9 cellular contexts compared by ENCODE assay signal in the genomic region with DNA sequence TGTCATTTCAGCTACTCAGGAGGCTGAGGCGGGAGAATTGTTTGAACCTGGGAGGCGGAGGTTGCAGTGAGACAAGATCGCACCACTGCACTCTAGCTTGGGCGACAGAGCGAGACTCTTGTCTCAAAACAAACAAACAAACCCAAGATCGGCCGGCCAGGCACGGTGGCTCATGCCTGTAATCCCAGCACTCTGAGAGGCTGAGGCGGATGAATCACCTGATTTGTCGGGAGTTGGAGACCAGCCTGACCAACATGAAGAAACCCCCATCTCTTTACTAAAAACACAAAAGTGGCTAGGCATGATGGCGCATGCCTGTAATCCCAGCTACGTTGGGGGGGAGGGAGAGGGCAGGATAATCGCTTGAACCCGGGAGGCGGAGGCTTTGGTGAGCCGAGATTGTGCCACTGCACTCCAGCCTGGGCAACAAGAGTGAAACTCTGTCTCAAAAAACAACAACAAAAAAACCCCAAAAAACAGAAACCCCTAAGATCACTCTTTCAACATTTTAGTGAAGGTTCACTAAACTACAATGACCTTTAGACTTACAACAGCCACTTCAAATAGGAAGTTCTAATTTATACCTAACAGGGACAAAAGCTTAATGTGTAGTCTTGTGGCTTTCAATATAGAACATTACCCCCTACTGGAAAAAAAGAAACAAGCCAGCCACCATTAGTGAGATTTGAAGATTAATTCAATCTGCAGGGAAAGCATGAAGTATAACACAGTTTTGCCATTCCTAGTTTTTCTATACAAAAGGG. TPM values are rescaled to one million over a fixed set of nuclear protein-coding genes. Genes with fewer than 3 reads are reported as not detected.
A peak's percentile ranks its signal among the peaks of the same experiment; 100 is the strongest.
DNase-seq lines count a peak whose midpoint lies in the region; ATAC-seq and TF ChIP-seq lines count a peak whose summit lies in the region.
"Had no signal": no experiment of that assay in that cellular context is flagged by ENCODE, and none has a peak within 500 bp of the region (broad histone marks: within the 10 kb centered on the region; RNA-seq: fewer than 3 reads in every experiment).

No MANE protein-coding gene starts in this region.

- peaks cover 99% of the 10 kb centered on the region for H3K36me3 Mint-ChIP-seq in activated T-cell treated with anti-CD3 and anti-CD28 coated beads, Interleukin-2, amount 50 U/mL, for 24 hours (ENCODE audit: low read depth)
- H3K36me3 Mint-ChIP-seq in effector memory CD8-positive, alpha-beta T cell (ENCODE audit: insufficient read depth) = peaks cover 98% of the 10 kb centered on the region

- no peaks in the 10 kb centered on the region for H3K27me3 ChIP-seq in RWPE2 (ENCODE audit: insufficient read depth, poor library complexity, severe bottlenecking)
- H3K27me3 ChIP-seq in osteoblast (ENCODE audit: insufficient read depth, low read length) = no peaks in the 10 kb centered on the region

- H4K20me1 ChIP-seq in osteoblast (ENCODE audit: insufficient read depth, low read length) = peaks cover 9% of the 10 kb centered on the region

- H3K4me3 ChIP-seq in RWPE2 (ENCODE audit: severe bottlenecking) (no peak overlapping the region), osteoblast (ENCODE audit: insufficient read depth, low read length) (no peak overlapping the region)

- ATAC-seq in RWPE2 (ENCODE audit: low read depth) (no peak), GM21526 (IDR thresholded peaks at IDR 0.05; ENCODE audit: low FRiP score, unreplicated experiment) (no peak), HG03342 (IDR thresholded peaks at IDR 0.05; ENCODE audit: unreplicated experiment) (no peak)
- no peak for ATAC-seq in effector memory CD8-positive, alpha-beta T cell (replicated peaks)

- H3K27ac Mint-ChIP-seq in activated T-cell treated with anti-CD3 and anti-CD28 coated beads, Interleukin-2, amount 50 U/mL, for 24 hours = peak overlapping the region; percentile 90
- peak overlapping the region; percentile 44 to 92 for H3K27ac Mint-ChIP-seq in effector memory CD8-positive, alpha-beta T cell

- peaks cover 4% of the 10 kb centered on the region for H3K4me1 ChIP-seq in RWPE2 (ENCODE audit: insufficient read depth, poor library complexity, severe bottlenecking)
- H3K4me1 ChIP-seq in osteoblast (ENCODE audit: insufficient read depth, low read length) = peaks cover 20% of the 10 kb centered on the region

- H3K27ac ChIP-seq in RWPE2 (ENCODE audit: poor library complexity, severe bottlenecking) (no peak overlapping the region), osteoblast (ENCODE audit: low read depth, low read length) (peak overlapping the region; percentile 42)

- no peaks in the 10 kb centered on the region for H3K9me3 Mint-ChIP-seq in activated T-cell treated with anti-CD3 and anti-CD28 coated beads, Interleukin-2, amount 50 U/mL, for 24 hours
- H3K9me3 Mint-ChIP-seq in effector memory CD8-positive, alpha-beta T cell = no peaks in the 10 kb centered on the region

- no peak overlapping the region for H3K4me3 Mint-ChIP-seq in activated T-cell treated with anti-CD3 and anti-CD28 coated beads, Interleukin-2, amount 50 U/mL, for 24 hours
- peak overlapping the region in 1 of 2 donors; percentile 82 for H3K4me3 Mint-ChIP-seq in effector memory CD8-positive, alpha-beta T cell

- H3K27me3 Mint-ChIP-seq in activated T-cell treated with anti-CD3 and anti-CD28 coated beads, Interleukin-2, amount 50 U/mL, for 24 hours = no peaks in the 10 kb centered on the region
- no peaks in the 10 kb centered on the region for H3K27me3 Mint-ChIP-seq in effector memory CD8-positive, alpha-beta T cell

- H2AFZ ChIP-seq in osteoblast (ENCODE audit: low read length) = no peak overlapping the region

- H3K36me3 ChIP-seq in RWPE2 (ENCODE audit: low read depth) = peaks cover 100% of the 10 kb centered on the region
- H3K36me3 ChIP-seq in osteoblast (ENCODE audit: insufficient read depth, low read length) = peaks cover 96% of the 10 kb centered on the region

- peak; percentile 20 for TF ChIP-seq CTCF in RWPE2 (IDR thresholded peaks at IDR 0.05; ENCODE audit: poor library complexity, severe bottlenecking)
- TF ChIP-seq CTCF in osteoblast (IDR thresholded peaks at IDR 0.05; ENCODE audit: extremely low read depth, low read depth, low read length) = peak; percentile 32

- peaks cover 97% of the 10 kb centered on the region for H3K79me2 ChIP-seq in osteoblast (ENCODE audit: insufficient read depth, low read length)

- DNase-seq in activated T-cell treated with anti-CD3 and anti-CD28 coated beads, Interleukin-2, amount 50 U/mL, for 24 hours = no peak
- DNase-seq in activated T-cell treated with anti-CD3 and anti-CD28 coated beads for 4 hours (no peak), RWPE2 (ENCODE audit: low spot score) (no peak), osteoblast (ENCODE audit: insufficient read length, low spot score, missing footprints) (no peak), CD1c-positive myeloid dendritic cell (ENCODE audit: extremely low spot score) (no peak)
- DNase-seq in effector memory CD8-positive, alpha-beta T cell = no peak
- DNase-seq: hypothalamus had no signal

- H3K9me3 ChIP-seq in RWPE2 (ENCODE audit: severe bottlenecking) = no peaks in the 10 kb centered on the region
- no peaks in the 10 kb centered on the region for H3K9me3 ChIP-seq in osteoblast (ENCODE audit: low read depth, low read length)

- H3K4me2 ChIP-seq in osteoblast (ENCODE audit: insufficient read depth, low read length) = no peak overlapping the region

- peaks cover 88% of the 10 kb centered on the region for H3K4me1 Mint-ChIP-seq in activated T-cell treated with anti-CD3 and anti-CD28 coated beads, Interleukin-2, amount 50 U/mL, for 24 hours (ENCODE audit: low read depth)
- peaks cover 44 to 51% of the 10 kb centered on the region in 2 donors for H3K4me1 Mint-ChIP-seq in effector memory CD8-positive, alpha-beta T cell (ENCODE audit: low read depth in 2 of 2)

RNA-seq across cellular contexts. Expression of gene HSPA9, which starts 7.0 kb away (rescaled TPM):
- total RNA-seq in osteoblast = 499 and 624 TPM in 2 replicates

RNA-seq across cellular contexts. Expression of gene ETF1, which starts 25.2 kb away (rescaled TPM):
- 113 and 116 TPM in 2 replicates for total RNA-seq in osteoblast
